ENCODE assay signal across 23 cellular contexts in the genomic region with DNA sequence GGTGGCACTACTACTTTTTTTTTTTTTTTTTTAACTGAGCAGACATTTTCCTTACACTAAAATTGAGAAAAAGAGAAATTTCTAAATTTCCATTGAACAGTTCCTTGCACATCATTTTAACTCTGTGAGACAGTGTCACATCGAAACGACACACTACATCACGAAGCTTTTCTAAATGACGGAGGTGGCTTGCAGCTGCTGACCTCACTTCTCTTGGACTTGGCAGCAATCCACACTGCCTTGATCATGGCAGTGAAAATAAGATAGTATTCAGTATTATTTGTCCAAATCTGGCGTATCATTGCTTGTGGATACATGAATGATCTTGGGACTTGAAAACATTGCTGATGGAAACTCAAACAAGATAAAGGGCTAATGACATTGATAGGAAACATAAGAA.
"Had no signal": no experiment of that assay in that cellular context is flagged by ENCODE, and none has a peak within 500 bp of the region (broad histone marks: within the 10 kb centered on the region; RNA-seq: fewer than 3 reads in every experiment).

No MANE protein-coding gene starts in this region.

- H3K27ac ChIP-seq: coronary artery, dorsolateral prefrontal cortex, epithelial cell of prostate, esophagus squamous epithelium, gastrocnemius medialis, heart right ventricle, left lung, lower lobe of right lung had no signal

- H3K4me1 Mint-ChIP-seq: naive B cell had no signal

- DNase-seq: dermis blood vessel endothelial cell; dorsolateral prefrontal cortex; effector CD4-positive, alpha-beta T cell; effector memory CD4-positive, alpha-beta T cell; erythroblast; esophagus squamous epithelium; foreskin fibroblast; foreskin melanocyte; gastrocnemius medialis; glutamatergic neuron; head of caudate nucleus; heart right ventricle; hippocampal formation; left cardiac atrium; left lung; left ventricle myocardium superior; lower lobe of right lung; mesenchymal stem cell; mucosa of descending colon; naive B cell had no signal

- H3K4me1 ChIP-seq: esophagus squamous epithelium, gastrocnemius medialis, heart right ventricle, left lung, lower lobe of right lung had no signal

- H3K27ac Mint-ChIP-seq: mesothelial cell of epicardium, naive B cell had no signal

- H3K36me3 ChIP-seq: esophagus squamous epithelium, gastrocnemius medialis, heart right ventricle, left lung, lower lobe of right lung had no signal

- H3K27me3 ChIP-seq: dorsolateral prefrontal cortex, esophagus squamous epithelium, gastrocnemius medialis, heart right ventricle, left lung had no signal

- H3K4me3 Mint-ChIP-seq: mesothelial cell of epicardium, naive B cell had no signal

- H3K9me3 ChIP-seq: esophagus squamous epithelium, gastrocnemius medialis, lower lobe of right lung, mucosa of descending colon had no signal

- H3K4me3 ChIP-seq: coronary artery, dorsolateral prefrontal cortex, esophagus squamous epithelium, gastrocnemius medialis, heart right ventricle, left lung, lower lobe of right lung, mucosa of descending colon had no signal

- H3K36me3 Mint-ChIP-seq: mesothelial cell of epicardium, naive B cell had no signal
